Comparison of ENCODE assay signal across 8 cellular contexts in genomic region chr7:95435422-95435780, GRCh38. TPM values are rescaled to one million over a fixed set of nuclear protein-coding genes. Genes with fewer than 3 reads are reported as not detected.
DNase-seq lines count a peak whose midpoint lies in the region; ATAC-seq, FAIRE-seq and TF ChIP-seq lines count a peak whose summit lies in the region.

No MANE protein-coding gene starts in this region.

- H3K27ac ChIP-seq in SK-N-SH (ENCODE audit: low read depth in 2 of 2, low read length in 1 of 2) = peak overlapping the region; percentile 64 to 83; a peak in 3 of 4 replicates
- peak overlapping the region; percentile 81 for H3K27ac ChIP-seq in K562 (ENCODE audit: extremely low read depth, low read depth, low read length)
- peak overlapping the region; percentile 91 to 97 (median 93) for H3K27ac ChIP-seq in right lobe of liver
- peak overlapping the region; percentile 90 to 95 (median 92) for H3K27ac ChIP-seq in thyroid gland

- WGBS in SK-N-SH (ENCODE audit: low lambda C conversion rate) = 64% methylated on average over 9 of the region's 9 CpGs
- 69% methylated on average over 9 of the region's 9 CpGs for WGBS in K562 (ENCODE audit: insufficient coverage, low coverage, missing lambda C conversion rate)
- WGBS in right lobe of liver (ENCODE audit: insufficient coverage, low coverage, low lambda C conversion rate, missing lambda C conversion rate) = 23% methylated on average over 6 of the region's 9 CpGs
- WGBS in thyroid gland, 2 donors = 39 to 61% methylated on average over 9 of the region's 9 CpGs

- H3K4me3 ChIP-seq in SK-N-SH (ENCODE audit: low read depth in 2 of 2, low read length in 1 of 2) (peak overlapping the region; percentile 70 to 72; a peak in 3 of 4 replicates), K562 (peak overlapping the region; percentile 61), right lobe of liver (peak overlapping the region; percentile 73 to 87 (median 78)), thyroid gland (replicated peaks in 1 of 3) (peak overlapping the region in 2 of 3 donors; percentile 58 to 73)

- FAIRE-seq in K562 (lab: Jason Lieb, UNC) = no peak

- H3K9ac ChIP-seq in SK-N-SH (peak overlapping the region; percentile 86), K562 (ENCODE audit: insufficient read depth in 1 of 2, low read depth in 2 of 2, low read length in 2 of 2) (peak overlapping the region; percentile 33 to 85; a peak in 3 of 4 replicates)

- peak overlapping the region; percentile 76 for H3K4me2 ChIP-seq in SK-N-SH
- peak overlapping the region; percentile 77 for H3K4me2 ChIP-seq in K562 (ENCODE audit: insufficient read depth, low read length)

- no peaks in the 10 kb centered on the region for H4K20me1 ChIP-seq in SK-N-SH (ENCODE audit: insufficient read depth)
- H4K20me1 ChIP-seq in K562 (replicated peaks; ENCODE audit: control insufficient read depth, insufficient read depth, low read length) = no peaks in the 10 kb centered on the region

- CTCF ChIA-PET in SK-N-SH (lab: Yijun Ruan, JAX) (interaction anchor here (0.6 to 1.9 kb wide), 6 partner anchors 15 to 986 kb away, joined by 3 to 12 read pairs (median 3); no protein-coding TSS in a partner anchor), K562 (lab: Yijun Ruan, JAX; ENCODE audit: low intra/inter-chr PET ratio) (no interaction called here)

- no peaks in the 10 kb centered on the region for H3F3A ChIP-seq in SK-N-SH (replicated peaks; ENCODE audit: insufficient read depth)

- H3K4me1 ChIP-seq in SK-N-SH (ENCODE audit: control insufficient read depth in 1 of 2, insufficient read depth in 2 of 2, low read depth in 1 of 2, low read length in 1 of 2) (peaks cover 0 to 6% of the 10 kb centered on the region in 2 experiments; a peak in 1 of 4 replicates), K562 (replicated peaks in 1 of 2; ENCODE audit: control insufficient read depth in 2 of 2, insufficient read depth in 2 of 2, low read length in 2 of 2) (peaks cover 9 to 10% of the 10 kb centered on the region in 2 experiments; a peak in 4 of 5 replicates), right lobe of liver (peaks cover 0 to 40% (median 14%) of the 10 kb centered on the region in 4 donors), thyroid gland (no peaks in the 10 kb centered on the region)

- no peak for ATAC-seq in SK-N-SH treated with all-trans-retinoic acid at 6 μM for 48 hours
- no peak for ATAC-seq in K562
- no peak for ATAC-seq in right lobe of liver
- no peak for ATAC-seq in HG02763 (IDR thresholded peaks at IDR 0.05; ENCODE audit: unreplicated experiment)

- no peak for TF ChIP-seq CTCF in SK-N-SH (IDR thresholded peaks at IDR 0.05)
- TF ChIP-seq CTCF in K562 (IDR thresholded peaks at IDR 0.05 in 2 of 3, conservative IDR thresholded peaks at IDR 0.05 in 1 of 3; ENCODE audit: insufficient read depth in 2 of 3, low read depth in 1 of 3, low read length in 3 of 3) = no peak
- TF ChIP-seq CTCF in right lobe of liver (IDR thresholded peaks at IDR 0.05) = no peak
- no peak for TF ChIP-seq CTCF in thyroid gland (IDR thresholded peaks at IDR 0.05)

- H3K27me3 ChIP-seq in SK-N-SH (ENCODE audit: insufficient read depth) (no peaks in the 10 kb centered on the region), K562 (ENCODE audit: control insufficient read depth in 2 of 2, insufficient read depth in 2 of 2, low read length in 2 of 2) (no peaks in the 10 kb centered on the region), right lobe of liver (no peaks in the 10 kb centered on the region), thyroid gland (no peaks in the 10 kb centered on the region)

- H2AFZ ChIP-seq in SK-N-SH (ENCODE audit: low read depth) (peak overlapping the region; percentile 99), K562 (ENCODE audit: low read depth, low read length) (peak overlapping the region; percentile 99)

- DNase-seq in SK-N-SH = no peak
- DNase-seq in K562 (ENCODE audit: extremely low read depth in 1 of 4, low spot score in 3 of 4) = no peak
- DNase-seq in right lobe of liver = no peak
- peak in 1 of 2 donors; percentile 5 for DNase-seq in thyroid gland
- no peak for DNase-seq in activated CD8-positive, alpha-beta memory T cell treated with anti-CD3 and anti-CD28 coated beads, Interleukin-2, amount 50 U/mL, for 48 hours
- no peak for DNase-seq in GM19238 (ENCODE audit: insufficient read length, low spot score)

- intact Hi-C loops in K562 (cut with micrococcal nuclease) = no loop called here
- intact Hi-C loops in right lobe of liver (cut with DNase I) = no loop called here
- intact Hi-C loops in thyroid gland (cut with DNase I) = no loop called here

- TF ChIP-seq EP300 in SK-N-SH (IDR thresholded peaks at IDR 0.05; ENCODE audit: borderline replicate concordance in 1 of 2, low read depth in 1 of 2, low read length in 1 of 2) (no peak), K562 (IDR thresholded peaks at IDR 0.05; ENCODE audit: low read length) (no peak)

- POLR2A ChIA-PET in SK-N-SH (lab: Yijun Ruan, JAX) (interaction anchor here (0.7 to 1.3 kb wide), 3 partner anchors 9 to 125 kb away, joined by 3 read pairs; no protein-coding TSS in a partner anchor), K562 (lab: Yijun Ruan, JAX) (interaction anchor here (0.7 to 1.6 kb wide), 4 partner anchors 9 to 237 kb away, joined by 3 to 7 read pairs (median 4); no protein-coding TSS in a partner anchor)

- H3K9me3 ChIP-seq in SK-N-SH (no peaks in the 10 kb centered on the region), K562 (replicated peaks; ENCODE audit: control insufficient read depth, insufficient read depth, low read depth, low read length) (no peaks in the 10 kb centered on the region), right lobe of liver (no peaks in the 10 kb centered on the region), thyroid gland (no peaks in the 10 kb centered on the region)

- in situ Hi-C loops in K562 (cut with MboI) = no loop called here

- TF ChIP-seq RAD21 in SK-N-SH (IDR thresholded peaks at IDR 0.05; ENCODE audit: low read length) = no peak
- no peak for TF ChIP-seq RAD21 in K562 (CRISPR knock-in tag; conservative IDR thresholded peaks at IDR 0.05 in 1 of 2, IDR thresholded peaks at IDR 0.05 in 1 of 2)

- no peaks in the 10 kb centered on the region for H3K9me1 ChIP-seq in K562 (ENCODE audit: control insufficient read depth, insufficient read depth, low read length)

- no peaks in the 10 kb centered on the region for H3K9me2 ChIP-seq in SK-N-SH

- H3K79me2 ChIP-seq in SK-N-SH (ENCODE audit: insufficient read depth) (peaks cover 33% of the 10 kb centered on the region), K562 (ENCODE audit: control insufficient read depth, insufficient read depth, low read length) (peaks cover 9% of the 10 kb centered on the region)

- TF ChIP-seq POLR2A in K562 (conservative IDR thresholded peaks at IDR 0.05) (no peak), right lobe of liver (IDR thresholded peaks at IDR 0.05) (no peak), thyroid gland (IDR thresholded peaks at IDR 0.05) (no peak)

- peaks cover 0 to 6% of the 10 kb centered on the region in 2 experiments for H3K36me3 ChIP-seq in SK-N-SH (replicated peaks in 1 of 2; ENCODE audit: control insufficient read depth in 1 of 2, insufficient read depth in 2 of 2, low read length in 1 of 2)
- no peaks in the 10 kb centered on the region; the same call in 2 of the 3 replicates for H3K36me3 ChIP-seq in K562 (ENCODE audit: control insufficient read depth, insufficient read depth, low read length)
- no peaks in the 10 kb centered on the region for H3K36me3 ChIP-seq in right lobe of liver
- no peaks in the 10 kb centered on the region for H3K36me3 ChIP-seq in thyroid gland

- BruUV-seq in K562 (replicated peaks; lab: Mats Ljungman, UMichigan) = TSS peak; percentile 89

RNA-seq across cellular contexts. Expression of gene PON2, which starts 0.6 kb away (rescaled TPM):
- polyA plus RNA-seq in SK-N-SH (2012; rRNA removed) (125 and 162 TPM in 2 replicates), K562 (2011; rRNA removed) (13.0 and 30.1 TPM in 2 replicates), K562 (2014; fragmentation: Illumina TruSeq; extraction: Trizol) (19.4 and 23.7 TPM in 2 replicates), K562 (2014; fragmentation: Nextera tagmentation; extraction: Ambion mirVana) (10 to 100 TPM in 1 of 2 experiments, 1 to 10 TPM in 1; 8.5 to 10.4 TPM), K562 (2014; rRNA removed) (21.5 and 25.1 TPM in 2 replicates)
- polyA plus RNA-seq in SK-N-SH (2012; cell fraction: cytosol; rRNA removed) = 154 and 183 TPM in 2 replicates
- polyA plus RNA-seq in SK-N-SH (2012; cell fraction: nucleus; rRNA removed) = 216 and 258 TPM in 2 replicates
- total RNA-seq in K562 (2011; cell fraction: chromatin; rRNA removed; ENCODE audit: low replicate concordance) = 26.9 and 76.6 TPM in 2 replicates
- total RNA-seq in K562 (2011; cell fraction: nucleolus; rRNA removed) = 18.2 and 21.1 TPM in 2 replicates
- total RNA-seq in K562 (2011; cell fraction: nucleoplasm; rRNA removed) = 48.1 and 70.0 TPM in 2 replicates
- total RNA-seq in K562 (2014; rRNA removed) (15.8 and 15.9 TPM in 2 replicates), K562 (2014; rRNA removed; fragmentation: Illumina TruSeq; extraction: Trizol) (21.4 and 21.9 TPM in 2 replicates), K562 (2015; rRNA removed; fragmentation: Illumina TruSeq; extraction: Trizol) (23.8 and 29.3 TPM in 2 replicates), K562 (2021) (14.6 and 16.7 TPM in 2 replicates), right lobe of liver (100 to 1,000 TPM in 4 of 6 experiments, 10 to 100 TPM in 2; 78.6 to 273 (median 127) TPM), thyroid gland (10 to 100 TPM; 76.7 to 96.9 (median 94.2) TPM)
- polyA plus RNA-seq in K562 (2011; cell fraction: cytosol; rRNA removed) = 7.5 and 8.6 TPM in 2 replicates
- 22.3 and 43.1 TPM in 2 replicates for polyA plus RNA-seq in K562 (2011; cell fraction: nucleus; rRNA removed)
- 13.0 and 16.1 TPM in 2 replicates for polyA plus RNA-seq in K562 (2012)
- 6.0 and 18.4 TPM in 2 replicates for polyA minus RNA-seq in K562 (2011; rRNA and poly(A)+ RNA removed)
- polyA minus RNA-seq in K562 (2011; cell fraction: cytosol; rRNA and poly(A)+ RNA removed) = 3.2 and 10.2 TPM in 2 replicates
- polyA minus RNA-seq in K562 (2011; cell fraction: nucleus; rRNA and poly(A)+ RNA removed) = 9.7 and 24.1 TPM in 2 replicates

RNA-seq across cellular contexts. Expression of gene PON3, which starts 39.2 kb away (rescaled TPM):
- polyA plus RNA-seq in SK-N-SH (2012; rRNA removed) = not detected in 2 replicates
- not detected in 2 replicates for polyA plus RNA-seq in SK-N-SH (2012; cell fraction: cytosol; rRNA removed)
- polyA plus RNA-seq in SK-N-SH (2012; cell fraction: nucleus; rRNA removed) = not detected in 2 replicates
- not detected in 2 replicates for total RNA-seq in K562 (2011; cell fraction: chromatin; rRNA removed; ENCODE audit: low replicate concordance)
- 0.39 TPM in 1 of 2 replicates, not detected in the other for total RNA-seq in K562 (2011; cell fraction: nucleolus; rRNA removed)
- not detected in 2 replicates for total RNA-seq in K562 (2011; cell fraction: nucleoplasm; rRNA removed)
- not detected in 2 replicates for total RNA-seq in K562 (2014; rRNA removed)
- not detected in 2 replicates for total RNA-seq in K562 (2014; rRNA removed; fragmentation: Illumina TruSeq; extraction: Trizol)
- 0.18 TPM in 1 of 2 replicates, not detected in the other for total RNA-seq in K562 (2015; rRNA removed; fragmentation: Illumina TruSeq; extraction: Trizol)
- not detected in 2 replicates for total RNA-seq in K562 (2021)
- 0.38 TPM in 1 of 2 replicates, not detected in the other for polyA plus RNA-seq in K562 (2011; rRNA removed)
- not detected in 2 replicates for polyA plus RNA-seq in K562 (2011; cell fraction: cytosol; rRNA removed)
- not detected in 2 replicates for polyA plus RNA-seq in K562 (2011; cell fraction: nucleus; rRNA removed)
- 0.08 TPM in 1 of 2 replicates, not detected in the other for polyA plus RNA-seq in K562 (2012)
- polyA plus RNA-seq in K562 (2014; fragmentation: Illumina TruSeq; extraction: Trizol) = not detected in 2 replicates
- under 1 TPM in 1 of 2 experiments, not detected in 1; 0.15 TPM for polyA plus RNA-seq in K562 (2014; fragmentation: Nextera tagmentation; extraction: Ambion mirVana)
- not detected in 2 replicates for polyA plus RNA-seq in K562 (2014; rRNA removed)
- 0.21 TPM in 1 of 2 replicates, not detected in the other for polyA minus RNA-seq in K562 (2011; rRNA and poly(A)+ RNA removed)
- not detected in 2 replicates for polyA minus RNA-seq in K562 (2011; cell fraction: cytosol; rRNA and poly(A)+ RNA removed)
- polyA minus RNA-seq in K562 (2011; cell fraction: nucleus; rRNA and poly(A)+ RNA removed) = 0.11 and 0.13 TPM in 2 replicates
- total RNA-seq in right lobe of liver = 100 to 1,000 TPM; 149 to 328 (median 193) TPM
- total RNA-seq in thyroid gland = 10 to 100 TPM in 2 of 4 donors, 1 to 10 TPM in 2; 4.2 to 11.8 (median 8.6) TPM

RNA-seq across cellular contexts. Expression of gene ASB4, which starts 50.3 kb away (rescaled TPM):
- polyA plus RNA-seq in SK-N-SH (2012; rRNA removed) (not detected in 2 replicates), K562 (2011; rRNA removed) (0.03 TPM in 1 of 2 replicates, not detected in the other), K562 (2014; fragmentation: Illumina TruSeq; extraction: Trizol) (not detected in 2 replicates), K562 (2014; fragmentation: Nextera tagmentation; extraction: Ambion mirVana) (not detected), K562 (2014; rRNA removed) (not detected in 2 replicates)
- polyA plus RNA-seq in SK-N-SH (2012; cell fraction: cytosol; rRNA removed) = not detected in 2 replicates
- not detected in 2 replicates for polyA plus RNA-seq in SK-N-SH (2012; cell fraction: nucleus; rRNA removed)
- not detected in 2 replicates for total RNA-seq in K562 (2011; cell fraction: chromatin; rRNA removed; ENCODE audit: low replicate concordance)
- not detected in 2 replicates for total RNA-seq in K562 (2011; cell fraction: nucleolus; rRNA removed)
- total RNA-seq in K562 (2011; cell fraction: nucleoplasm; rRNA removed) = not detected in 2 replicates
- total RNA-seq in K562 (2014; rRNA removed) (not detected in 2 replicates), K562 (2014; rRNA removed; fragmentation: Illumina TruSeq; extraction: Trizol) (not detected in 2 replicates), K562 (2015; rRNA removed; fragmentation: Illumina TruSeq; extraction: Trizol) (0.07 and 0.08 TPM in 2 replicates), K562 (2021) (not detected in 2 replicates), right lobe of liver (1 to 10 TPM in 1 of 6 experiments, under 1 TPM in 4, not detected in 1; 0.29 to 3.4 (median 0.49) TPM), thyroid gland (under 1 TPM in 1 of 4 donors, not detected in 3; 0.22 TPM)
- polyA plus RNA-seq in K562 (2011; cell fraction: cytosol; rRNA removed) = not detected in 2 replicates
- not detected in 2 replicates for polyA plus RNA-seq in K562 (2011; cell fraction: nucleus; rRNA removed)
- polyA plus RNA-seq in K562 (2012) = 0.07 TPM in 1 of 2 replicates, not detected in the other
- not detected in 2 replicates for polyA minus RNA-seq in K562 (2011; rRNA and poly(A)+ RNA removed)
- polyA minus RNA-seq in K562 (2011; cell fraction: cytosol; rRNA and poly(A)+ RNA removed) = not detected in 2 replicates
- not detected in 2 replicates for polyA minus RNA-seq in K562 (2011; cell fraction: nucleus; rRNA and poly(A)+ RNA removed)

Comparison
In these comparisons a context has a peak if more than half of its experiments do, and no peak if none do; other contexts are left out.
1. RNA of gene PON3, which starts 39.2 kb away (total RNA-seq): 149 to 328 TPM in right lobe of liver; 4.2 to 11.8 TPM in thyroid gland and 0.18 to 0.39 TPM in K562; every median in the first group is over 10 times any median in the second.
2. Peak in every context shown above with its lines, with median percentiles within 50 percentile points of each other: H3K27ac ChIP-seq and H3K4me3 ChIP-seq.